In the genomic region with DNA sequence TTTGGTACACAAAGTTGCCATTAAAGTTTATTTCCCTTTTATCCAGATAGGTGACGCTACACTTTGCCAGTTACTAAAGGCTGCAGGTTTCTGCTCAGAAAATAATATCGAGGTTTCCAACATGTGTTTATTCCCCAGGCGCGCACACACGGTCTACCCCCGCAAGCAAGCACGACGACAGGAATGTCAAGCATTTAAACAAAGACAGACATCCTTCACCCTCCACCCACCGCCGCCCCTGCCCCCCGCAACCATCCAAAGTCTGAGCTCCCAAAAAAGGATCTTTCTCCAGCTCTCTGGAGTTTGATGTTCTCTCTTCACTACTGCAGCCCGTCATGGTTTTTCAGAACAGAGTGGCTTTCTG, we compare ENCODE assay signal across 8 cellular contexts. TPM values are rescaled to one million over a fixed set of nuclear protein-coding genes. Genes with fewer than 3 reads are reported as not detected.
DNase-seq lines count a peak whose midpoint lies in the region; ATAC-seq, FAIRE-seq and TF ChIP-seq lines count a peak whose summit lies in the region.

No MANE protein-coding gene starts in this region.

- H3K27me3 ChIP-seq in skeletal muscle satellite cell (ENCODE audit: control insufficient read depth, insufficient read depth, low read length) = no peaks in the 10 kb centered on the region

- H3K27ac Mint-ChIP-seq in stimulated activated memory B cell treated with anti-CD40 and anti-IgM and Interleukin-4, amounts not matched to agents 10 μg/mL and 1 μg/mL and 100 μg/mL, for 72 hours = no peak overlapping the region

- H3K4me1 ChIP-seq in skeletal muscle satellite cell (ENCODE audit: control insufficient read depth, insufficient read depth, low read length) = peaks cover 19% of the 10 kb centered on the region

- H3K4me3 ChIP-seq in skeletal muscle satellite cell (ENCODE audit: low read length) = peak overlapping the region; percentile 90

- H3K4me1 Mint-ChIP-seq in stimulated activated memory B cell treated with anti-CD40 and anti-IgM and Interleukin-4, amounts not matched to agents 10 μg/mL and 1 μg/mL and 100 μg/mL, for 72 hours = peaks cover 19% of the 10 kb centered on the region

- peak; percentile 7; the same call in 1 of the 3 replicates for ATAC-seq in SK-N-SH treated with all-trans-retinoic acid at 6 μM for 48 hours
- ATAC-seq in GM18868 (IDR thresholded peaks at IDR 0.05; ENCODE audit: unreplicated experiment) = no peak
- ATAC-seq in stimulated activated memory B cell treated with anti-CD40 and anti-IgM and Interleukin-4, amounts not matched to agents 10 μg/mL and 1 μg/mL and 100 μg/mL, for 72 hours = no peak

- H3K9me3 ChIP-seq in skeletal muscle satellite cell (replicated peaks; ENCODE audit: low read length) = no peaks in the 10 kb centered on the region

- DNase-seq in GM20000 (ENCODE audit: low spot score) = peak; percentile 23
- DNase-seq in frontal cortex (ENCODE audit: low spot score in 2 of 2) = peak; percentile 19 to 30
- DNase-seq in hepatic stellate cell (ENCODE audit: low spot score) = no peak
- DNase-seq in T-helper 9 cell = no peak

- peak overlapping the region; percentile 100 for H3K4me2 ChIP-seq in skeletal muscle satellite cell (ENCODE audit: low read length)

- H3K36me3 Mint-ChIP-seq in stimulated activated memory B cell treated with anti-CD40 and anti-IgM and Interleukin-4, amounts not matched to agents 10 μg/mL and 1 μg/mL and 100 μg/mL, for 72 hours = no peaks in the 10 kb centered on the region

- peak overlapping the region; percentile 68 for H3K9ac ChIP-seq in skeletal muscle satellite cell (ENCODE audit: low read depth, low read length)

- FAIRE-seq in frontal cortex (lab: Jason Lieb, UNC) = no peak

- H3K9me3 Mint-ChIP-seq in stimulated activated memory B cell treated with anti-CD40 and anti-IgM and Interleukin-4, amounts not matched to agents 10 μg/mL and 1 μg/mL and 100 μg/mL, for 72 hours = no peaks in the 10 kb centered on the region

- peaks cover 62% of the 10 kb centered on the region for H3K27me3 Mint-ChIP-seq in stimulated activated memory B cell treated with anti-CD40 and anti-IgM and Interleukin-4, amounts not matched to agents 10 μg/mL and 1 μg/mL and 100 μg/mL, for 72 hours

- no peak for TF ChIP-seq CTCF in GM20000 (IDR thresholded peaks at IDR 0.05; ENCODE audit: extremely low read depth, missing control alignments)

- H3K36me3 ChIP-seq in skeletal muscle satellite cell (ENCODE audit: insufficient read depth, low read length) = no peaks in the 10 kb centered on the region

- no peak overlapping the region for H3K4me3 Mint-ChIP-seq in stimulated activated memory B cell treated with anti-CD40 and anti-IgM and Interleukin-4, amounts not matched to agents 10 μg/mL and 1 μg/mL and 100 μg/mL, for 72 hours

TF ChIP-seq in SK-N-SH treated with all-trans-retinoic acid at 6 μM for 48 hours, 23 proteins besides CTCF, POLR2A, EP300 and RAD21:
- TF ChIP-seq ISL1 (CRISPR knock-in tag; IDR thresholded peaks at IDR 0.05) (no peak), BACH2 (CRISPR knock-in tag; IDR thresholded peaks at IDR 0.05; ENCODE audit: borderline replicate concordance) (no peak), OSR1 (CRISPR knock-in tag; IDR thresholded peaks at IDR 0.05) (no peak), SNAI2 (CRISPR knock-in tag; IDR thresholded peaks at IDR 0.05) (no peak), CSDC2 (CRISPR knock-in tag; IDR thresholded peaks at IDR 0.05) (no peak), ZC3H10 (CRISPR knock-in tag; IDR thresholded peaks at IDR 0.05) (no peak), ZNF70 (CRISPR knock-in tag; IDR thresholded peaks at IDR 0.05) (no peak), TOX (CRISPR knock-in tag; IDR thresholded peaks at IDR 0.05; ENCODE audit: borderline replicate concordance) (no peak), ESRRG (CRISPR knock-in tag; IDR thresholded peaks at IDR 0.05) (no peak), POU6F1 (CRISPR knock-in tag; IDR thresholded peaks at IDR 0.05; ENCODE audit: borderline replicate concordance, low read depth) (no peak), CREB5 (CRISPR knock-in tag; IDR thresholded peaks at IDR 0.05; ENCODE audit: low read depth) (no peak)
- TF ChIP-seq, protein P1, sequence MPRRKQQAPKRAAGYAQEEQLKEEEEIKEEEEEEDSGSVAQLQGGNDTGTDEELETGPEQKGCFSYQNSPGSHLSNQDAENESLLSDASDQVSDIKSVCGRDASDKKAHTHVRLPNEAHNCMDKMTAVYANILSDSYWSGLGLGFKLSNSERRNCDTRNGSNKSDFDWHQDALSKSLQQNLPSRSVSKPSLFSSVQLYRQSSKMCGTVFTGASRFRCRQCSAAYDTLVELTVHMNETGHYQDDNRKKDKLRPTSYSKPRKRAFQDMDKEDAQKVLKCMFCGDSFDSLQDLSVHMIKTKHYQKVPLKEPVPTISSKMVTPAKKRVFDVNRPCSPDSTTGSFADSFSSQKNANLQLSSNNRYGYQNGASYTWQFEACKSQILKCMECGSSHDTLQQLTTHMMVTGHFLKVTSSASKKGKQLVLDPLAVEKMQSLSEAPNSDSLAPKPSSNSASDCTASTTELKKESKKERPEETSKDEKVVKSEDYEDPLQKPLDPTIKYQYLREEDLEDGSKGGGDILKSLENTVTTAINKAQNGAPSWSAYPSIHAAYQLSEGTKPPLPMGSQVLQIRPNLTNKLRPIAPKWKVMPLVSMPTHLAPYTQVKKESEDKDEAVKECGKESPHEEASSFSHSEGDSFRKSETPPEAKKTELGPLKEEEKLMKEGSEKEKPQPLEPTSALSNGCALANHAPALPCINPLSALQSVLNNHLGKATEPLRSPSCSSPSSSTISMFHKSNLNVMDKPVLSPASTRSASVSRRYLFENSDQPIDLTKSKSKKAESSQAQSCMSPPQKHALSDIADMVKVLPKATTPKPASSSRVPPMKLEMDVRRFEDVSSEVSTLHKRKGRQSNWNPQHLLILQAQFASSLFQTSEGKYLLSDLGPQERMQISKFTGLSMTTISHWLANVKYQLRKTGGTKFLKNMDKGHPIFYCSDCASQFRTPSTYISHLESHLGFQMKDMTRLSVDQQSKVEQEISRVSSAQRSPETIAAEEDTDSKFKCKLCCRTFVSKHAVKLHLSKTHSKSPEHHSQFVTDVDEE (CRISPR knock-in tag; IDR thresholded peaks at IDR 0.05) = no peak
- TF ChIP-seq, protein P2, sequence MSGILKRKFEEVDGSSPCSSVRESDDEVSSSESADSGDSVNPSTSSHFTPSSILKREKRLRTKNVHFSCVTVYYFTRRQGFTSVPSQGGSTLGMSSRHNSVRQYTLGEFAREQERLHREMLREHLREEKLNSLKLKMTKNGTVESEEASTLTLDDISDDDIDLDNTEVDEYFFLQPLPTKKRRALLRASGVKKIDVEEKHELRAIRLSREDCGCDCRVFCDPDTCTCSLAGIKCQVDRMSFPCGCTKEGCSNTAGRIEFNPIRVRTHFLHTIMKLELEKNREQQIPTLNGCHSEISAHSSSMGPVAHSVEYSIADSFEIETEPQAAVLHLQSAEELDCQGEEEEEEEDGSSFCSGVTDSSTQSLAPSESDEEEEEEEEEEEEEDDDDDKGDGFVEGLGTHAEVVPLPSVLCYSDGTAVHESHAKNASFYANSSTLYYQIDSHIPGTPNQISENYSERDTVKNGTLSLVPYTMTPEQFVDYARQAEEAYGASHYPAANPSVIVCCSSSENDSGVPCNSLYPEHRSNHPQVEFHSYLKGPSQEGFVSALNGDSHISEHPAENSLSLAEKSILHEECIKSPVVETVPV (CRISPR knock-in tag; IDR thresholded peaks at IDR 0.05) = no peak
- TF ChIP-seq, protein P3, sequence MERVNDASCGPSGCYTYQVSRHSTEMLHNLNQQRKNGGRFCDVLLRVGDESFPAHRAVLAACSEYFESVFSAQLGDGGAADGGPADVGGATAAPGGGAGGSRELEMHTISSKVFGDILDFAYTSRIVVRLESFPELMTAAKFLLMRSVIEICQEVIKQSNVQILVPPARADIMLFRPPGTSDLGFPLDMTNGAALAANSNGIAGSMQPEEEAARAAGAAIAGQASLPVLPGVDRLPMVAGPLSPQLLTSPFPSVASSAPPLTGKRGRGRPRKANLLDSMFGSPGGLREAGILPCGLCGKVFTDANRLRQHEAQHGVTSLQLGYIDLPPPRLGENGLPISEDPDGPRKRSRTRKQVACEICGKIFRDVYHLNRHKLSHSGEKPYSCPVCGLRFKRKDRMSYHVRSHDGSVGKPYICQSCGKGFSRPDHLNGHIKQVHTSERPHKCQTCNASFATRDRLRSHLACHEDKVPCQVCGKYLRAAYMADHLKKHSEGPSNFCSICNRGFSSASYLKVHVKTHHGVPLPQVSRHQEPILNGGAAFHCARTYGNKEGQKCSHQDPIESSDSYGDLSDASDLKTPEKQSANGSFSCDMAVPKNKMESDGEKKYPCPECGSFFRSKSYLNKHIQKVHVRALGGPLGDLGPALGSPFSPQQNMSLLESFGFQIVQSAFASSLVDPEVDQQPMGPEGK (CRISPR knock-in tag; IDR thresholded peaks at IDR 0.05; ENCODE audit: borderline replicate concordance) = no peak

RNA-seq across cellular contexts. Expression of gene PCDH7, which starts 1.3 kb away (rescaled TPM):
- 44.0 TPM for total RNA-seq in frontal cortex
- total RNA-seq in skeletal muscle satellite cell (2012; rRNA removed) = 0.51 and 2.0 TPM in 2 replicates

Comparison
In these comparisons a context has a peak if more than half of its experiments do, and no peak if none do; other contexts are left out.
1. DNase-seq: peak in GM20000 (single experiment) and frontal cortex (2 of 2); none in hepatic stellate cell (single experiment) and T-helper 9 cell (single experiment).